Comparison of ENCODE assay signal across 25 cellular contexts in genomic region chr21:26835714-26836265, GRCh38. TPM values are rescaled to one million over a fixed set of nuclear protein-coding genes. Genes with fewer than 3 reads are reported as not detected.
DNase-seq lines count a peak whose midpoint lies in the region; ATAC-seq and TF ChIP-seq lines count a peak whose summit lies in the region.
"Had no signal": no experiment of that assay in that cellular context is flagged by ENCODE, and none has a peak within 500 bp of the region (broad histone marks: within the 10 kb centered on the region; RNA-seq: fewer than 3 reads in every experiment).

No MANE protein-coding gene starts in this region.

- H3K27me3 ChIP-seq in SJCRH30 (no peaks in the 10 kb centered on the region; the same call in 1 of the 2 replicates), foreskin keratinocyte (no peaks in the 10 kb centered on the region), subcutaneous abdominal adipose tissue (ENCODE audit: control insufficient read depth in 5 of 5, insufficient read depth in 4 of 5, low read length in 5 of 5) (no peaks in the 10 kb centered on the region), H7 (ENCODE audit: control insufficient read depth, insufficient read depth, low read length) (no peaks in the 10 kb centered on the region)
- H3K27me3 ChIP-seq: esophagus muscularis mucosa, heart right ventricle, pancreas, tibial artery had no signal

- POLR2A ChIA-PET in HEK293 (lab: Yijun Ruan, JAX), result interaction anchor here (1.9 kb wide), 1 partner anchor 9 kb away, joined by 17 read pairs; the partner anchor contains the start of gene ADAMTS1

- TF ChIP-seq CTCF in HEK293 (tag by site-specific recombination; IDR thresholded peaks at IDR 0.05), result no peak
- no peak for TF ChIP-seq CTCF in foreskin keratinocyte (conservative IDR thresholded peaks at IDR 0.05)

- CTCF ChIA-PET in HEK293 (lab: Yijun Ruan, JAX), result interaction anchor here (0.5 to 2.8 kb wide), 6 partner anchors 8 to 287 kb away, joined by 3 to 11 read pairs (median 3); no protein-coding TSS in a partner anchor

- H3K9ac ChIP-seq in subcutaneous abdominal adipose tissue (ENCODE audit: low read length in 5 of 5), result no peak overlapping the region

- H3K4me1 ChIP-seq in HEK293 (ENCODE audit: control insufficient read depth, insufficient read depth, low read length), result peaks cover 15% of the 10 kb centered on the region; the same call in 1 of the 2 replicates
- H3K4me1 ChIP-seq in SJCRH30, result peaks cover 53% of the 10 kb centered on the region
- peaks cover 14% of the 10 kb centered on the region for H3K4me1 ChIP-seq in foreskin keratinocyte
- peaks cover under 1 to 23% (median 7%) of the 10 kb centered on the region in 5 donors for H3K4me1 ChIP-seq in subcutaneous abdominal adipose tissue (ENCODE audit: control insufficient read depth in 5 of 5, insufficient read depth in 5 of 5, low read length in 5 of 5)
- H3K4me1 ChIP-seq: pancreas had no signal

- H3K27ac ChIP-seq in HEK293 (ENCODE audit: extremely low read depth, low read depth, low read length) (peak overlapping the region; percentile 16; the same call in 1 of the 2 replicates), SJCRH30 (peak overlapping the region; percentile 16), foreskin keratinocyte (peak overlapping the region; percentile 76), subcutaneous abdominal adipose tissue (ENCODE audit: low read depth, low read length) (peak overlapping the region; percentile 15)
- H3K27ac ChIP-seq: lower lobe of right lung, pancreas had no signal

- H3K36me3 ChIP-seq in HEK293 (ENCODE audit: control insufficient read depth in 2 of 2, insufficient read depth in 1 of 2, low read length in 2 of 2) (peaks cover 45 to 47% of the 10 kb centered on the region in 2 experiments), SJCRH30 (peaks cover 71% of the 10 kb centered on the region), subcutaneous abdominal adipose tissue (ENCODE audit: control insufficient read depth in 5 of 5, insufficient read depth in 5 of 5, low read length in 5 of 5) (peaks cover 27 to 45% (median 44%) of the 10 kb centered on the region in 5 donors), H7 (replicated peaks; ENCODE audit: control insufficient read depth, insufficient read depth, low read length) (peaks cover 21% of the 10 kb centered on the region)

- H3K4me3 ChIP-seq in HEK293 (ENCODE audit: low read depth, low read length) (no peak overlapping the region), SJCRH30 (no peak overlapping the region), subcutaneous abdominal adipose tissue (ENCODE audit: low read depth in 1 of 5, low read length in 5 of 5) (no peak overlapping the region), H7 (ENCODE audit: insufficient read depth, low read depth, low read length) (no peak overlapping the region)
- H3K4me3 ChIP-seq: esophagus muscularis mucosa, heart right ventricle, lower lobe of right lung, pancreas, tibial artery had no signal

- peak; percentile 13 for ATAC-seq in foreskin keratinocyte
- ATAC-seq in GM21526 (IDR thresholded peaks at IDR 0.05; ENCODE audit: low FRiP score, unreplicated experiment), result no peak

- H3K9me3 ChIP-seq in HEK293 (ENCODE audit: control insufficient read depth, insufficient read depth, low read depth, low read length) (no peaks in the 10 kb centered on the region), SJCRH30 (replicated peaks) (no peaks in the 10 kb centered on the region), subcutaneous abdominal adipose tissue (ENCODE audit: control insufficient read depth in 5 of 5, low read length in 5 of 5) (no peaks in the 10 kb centered on the region)
- H3K9me3 ChIP-seq: esophagus muscularis mucosa, heart right ventricle, lower lobe of right lung, pancreas, tibial artery had no signal

- no peak for DNase-seq in SJCRH30
- no peak for DNase-seq in foreskin keratinocyte
- no peak for DNase-seq in AG08396 (ENCODE audit: low spot score)
- DNase-seq in H7, result no peak
- DNase-seq: activated CD4-positive, alpha-beta T cell treated with anti-CD3 and anti-CD28 coated beads for 48 hours; activated CD8-positive, alpha-beta memory T cell treated with anti-CD3 and anti-CD28 coated beads for 24 hours; activated effector memory CD4-positive, alpha-beta T cell treated with anti-CD3 and anti-CD28 coated beads, Interleukin-2, amount 50 U/mL, for 16 hours; activated T-cell treated with anti-CD3 and anti-CD28 coated beads, Interleukin-2, amount 50 U/mL, for 1 hour; C1 segment of cervical spinal cord; COR-L47; DMS53; GDM1; heart right ventricle; lower lobe of right lung; NCI-H1092; NCI-H1694 treated with DMSO at 0.1 percent for 48 hours; NCI-H446; NCI-H748 treated with DMSO at 0.1 percent for 48 hours; pancreas; SIG-M5; tibial artery had no signal

TF ChIP-seq in HEK293, 187 proteins besides CTCF, POLR2A, EP300 and RAD21 (continues in another document):
- TF ChIP-seq HIC1 (tag by site-specific recombination; IDR thresholded peaks at IDR 0.05), result peak; percentile 87
- 0 out of 2 replicates have a peak, but pooled peaks have one; percentile 30 for TF ChIP-seq FEZF1 (tag by site-specific recombination; IDR thresholded peaks at IDR 0.05)
- TF ChIP-seq AEBP2 (tag by site-specific recombination; IDR thresholded peaks at IDR 0.05; ENCODE audit: borderline replicate concordance), result no peak
- TF ChIP-seq GFI1B (tag by site-specific recombination; IDR thresholded peaks at IDR 0.05), result peak; percentile 5; the same call in 1 of the 2 replicates
- 0 out of 2 replicates have a peak, but pooled peaks have one; percentile 5 for TF ChIP-seq PRDM4 (tag by site-specific recombination; IDR thresholded peaks at IDR 0.05)
- TF ChIP-seq ZIC2 (tag by site-specific recombination; IDR thresholded peaks at IDR 0.05), result no peak
- TF ChIP-seq ZNF175 (tag by site-specific recombination; IDR thresholded peaks at IDR 0.05), result no peak
- TF ChIP-seq ZBTB49 (tag by site-specific recombination; IDR thresholded peaks at IDR 0.05; ENCODE audit: low read depth), result no peak

RNA-seq across cellular contexts. Expression of gene ADAMTS1, which starts 9.4 kb away (rescaled TPM):
- total RNA-seq in SJCRH30 (2014; rRNA removed; shearing (Covaris generic)), result 188 and 220 TPM in 2 replicates
- total RNA-seq in foreskin keratinocyte, result 69.7 and 71.7 TPM in 2 replicates
- 12.8 and 16.9 TPM in 2 replicates for polyA plus RNA-seq in foreskin keratinocyte
- 17.6 and 21.1 TPM in 2 replicates for total RNA-seq in H7 (2014; rRNA removed; shearing (Covaris generic))

Comparison
In these comparisons a context has a peak if more than half of its experiments do, and no peak if none do; other contexts are left out.
1. H3K27ac ChIP-seq: peak in every context shown above with its lines; median percentile 76 in foreskin keratinocyte; 16 in HEK293; 16 in SJCRH30; 15 in subcutaneous abdominal adipose tissue.